In genomic region chr15:87848012-87848411, GRCh38 we compare ENCODE assay signal across 25 cellular contexts.
DNase-seq lines count a peak whose midpoint lies in the region; ATAC-seq, FAIRE-seq and TF ChIP-seq lines count a peak whose summit lies in the region.
"Had no signal": no experiment of that assay in that cellular context is flagged by ENCODE, and none has a peak within 500 bp of the region (broad histone marks: within the 10 kb centered on the region; RNA-seq: fewer than 3 reads in every experiment).

No MANE protein-coding gene starts in this region.

- in situ Hi-C loops in HepG2 (cut with HindIII; ENCODE audit: extremely low pct_ligation_motif_present, low pct_unique_long_range_greater_than_20kb) = no loop called here
- in situ Hi-C loops in K562 (cut with MboI) = no loop called here

- H3K36me3 ChIP-seq in HepG2 (replicated peaks in 1 of 2; ENCODE audit: control insufficient read depth in 1 of 2, insufficient read depth in 2 of 2, low read length in 2 of 2) = no peaks in the 10 kb centered on the region
- H3K36me3 ChIP-seq in right lobe of liver = no peaks in the 10 kb centered on the region
- no peaks in the 10 kb centered on the region for H3K36me3 ChIP-seq in K562 (ENCODE audit: control insufficient read depth, insufficient read depth, low read length)
- no peaks in the 10 kb centered on the region for H3K36me3 ChIP-seq in kidney (ENCODE audit: control insufficient read depth in 1 of 2, insufficient read depth in 2 of 2, low read length in 2 of 2)
- H3K36me3 ChIP-seq: BE2C, BLaER1 had no signal

- intact Hi-C loops in HepG2 (cut with micrococcal nuclease; ENCODE audit: unreplicated experiment) = no loop called here
- intact Hi-C loops in right lobe of liver (cut with DNase I) = no loop called here
- intact Hi-C loops in K562 (cut with micrococcal nuclease) = no loop called here
- intact Hi-C loops in kidney (cut with DNase I) = no loop called here

- H3K79me2 ChIP-seq in HepG2 (ENCODE audit: insufficient read depth, low read length) = no peaks in the 10 kb centered on the region
- H3K79me2 ChIP-seq in K562 (ENCODE audit: control insufficient read depth, insufficient read depth, low read length) = no peaks in the 10 kb centered on the region

- H3K9me3 ChIP-seq in HepG2 (ENCODE audit: low read length) = peaks cover 80% of the 10 kb centered on the region
- no peaks in the 10 kb centered on the region for H3K9me3 ChIP-seq in right lobe of liver
- H3K9me3 ChIP-seq in K562 (replicated peaks; ENCODE audit: control insufficient read depth, insufficient read depth, low read depth, low read length) = no peaks in the 10 kb centered on the region
- no peaks in the 10 kb centered on the region for H3K9me3 ChIP-seq in kidney (ENCODE audit: control insufficient read depth in 1 of 2, low read length in 2 of 2)
- H3K9me3 ChIP-seq: BE2C, BLaER1 had no signal

- 4% methylated on average over 1 of the region's 1 CpG for WGBS in HepG2 (ENCODE audit: low lambda C conversion rate)
- 26% methylated on average over 1 of the region's 1 CpG for WGBS in right lobe of liver (ENCODE audit: insufficient coverage, low coverage, low lambda C conversion rate, missing lambda C conversion rate)
- WGBS in K562 (ENCODE audit: insufficient coverage, low coverage, missing lambda C conversion rate) = 0% methylated on average over 1 of the region's 1 CpG

- H3K27ac ChIP-seq in HepG2 (ENCODE audit: extremely low read length, insufficient read depth, low read length) (no peak overlapping the region), right lobe of liver (no peak overlapping the region), K562 (ENCODE audit: extremely low read depth, low read depth, low read length) (no peak overlapping the region), kidney (ENCODE audit: low read depth in 2 of 2, low read length in 2 of 2) (no peak overlapping the region)
- H3K27ac ChIP-seq: 22Rv1, BLaER1 had no signal

- CTCF ChIA-PET in HepG2 (lab: Yijun Ruan, JAX; ENCODE audit: low intra/inter-chr PET ratio, low total read pairs) (no interaction called here), K562 (lab: Yijun Ruan, JAX; ENCODE audit: low intra/inter-chr PET ratio) (no interaction called here)

- H3K4me2 ChIP-seq in HepG2 (ENCODE audit: low read depth, low read length) (no peak overlapping the region), K562 (ENCODE audit: insufficient read depth, low read length) (no peak overlapping the region)
- H3K4me2 ChIP-seq: BLaER1 had no signal

- POLR2A ChIA-PET in HepG2 (lab: Yijun Ruan, JAX) (no interaction called here), K562 (lab: Yijun Ruan, JAX) (no interaction called here)

- BruUV-seq in HepG2 (replicated peaks; lab: Mats Ljungman, UMichigan) (no TSS peak), K562 (replicated peaks; lab: Mats Ljungman, UMichigan) (no TSS peak)

- DNase-seq in HepG2 (ENCODE audit: low spot score) (no peak), right lobe of liver (no peak), K562 (ENCODE audit: extremely low read depth in 1 of 4, low spot score in 3 of 4) (no peak), kidney (no peak), activated T-cell treated with anti-CD3 and anti-CD28 coated beads for 4 hours (no peak)
- DNase-seq: ACHN; BE2C; C1 segment of cervical spinal cord; CD4-positive, alpha-beta memory T cell; CD4-positive, CD25-positive, alpha-beta regulatory T cell; CD8-positive, alpha-beta memory T cell; COR-L47; DMS 273 treated with DMSO at 0.1 percent for 48 hours; DMS153; DMS53; DMS79; DND-41; EL; GDM1 had no signal

- H3K4me1 ChIP-seq in HepG2 (ENCODE audit: insufficient read depth, low read length) (no peaks in the 10 kb centered on the region), right lobe of liver (no peaks in the 10 kb centered on the region), K562 (replicated peaks in 1 of 2; ENCODE audit: control insufficient read depth in 2 of 2, insufficient read depth in 2 of 2, low read length in 2 of 2) (no peaks in the 10 kb centered on the region), kidney (ENCODE audit: control insufficient read depth in 1 of 2, insufficient read depth in 1 of 2, low read depth in 1 of 2, low read length in 2 of 2) (no peaks in the 10 kb centered on the region)
- H3K4me1 ChIP-seq: BLaER1 had no signal

- no peak for ATAC-seq in HepG2
- no peak for ATAC-seq in right lobe of liver
- ATAC-seq in K562 = no peak
- no peak for ATAC-seq in HG03159 (IDR thresholded peaks at IDR 0.05; ENCODE audit: unreplicated experiment)
- ATAC-seq: GM12878 had no signal

- TF ChIP-seq POLR2A in HepG2 (IDR thresholded peaks at IDR 0.05; ENCODE audit: insufficient read depth in 1 of 2, low read depth in 2 of 2, low read length in 2 of 2) = no peak
- no peak for TF ChIP-seq POLR2A in right lobe of liver (IDR thresholded peaks at IDR 0.05)
- no peak for TF ChIP-seq POLR2A in K562 (conservative IDR thresholded peaks at IDR 0.05)

- H4K20me1 ChIP-seq in HepG2 (ENCODE audit: insufficient read depth, low read length) (no peaks in the 10 kb centered on the region), K562 (replicated peaks; ENCODE audit: control insufficient read depth, insufficient read depth, low read length) (no peaks in the 10 kb centered on the region)
- H4K20me1 ChIP-seq: BLaER1 had no signal

- H3K4me3 ChIP-seq in HepG2 (replicated peaks in 1 of 3; ENCODE audit: insufficient read depth in 1 of 3, low read depth in 2 of 3, low read length in 3 of 3) (no peak overlapping the region), right lobe of liver (no peak overlapping the region), K562 (no peak overlapping the region), kidney (ENCODE audit: low read length in 2 of 2) (no peak overlapping the region)
- H3K4me3 ChIP-seq: BLaER1, GM12878 had no signal

- H3K9me1 ChIP-seq in K562 (ENCODE audit: control insufficient read depth, insufficient read depth, low read length) = peaks cover 2% of the 10 kb centered on the region

- TF ChIP-seq RAD21 in HepG2 (CRISPR knock-in tag; IDR thresholded peaks at IDR 0.05) = no peak
- TF ChIP-seq RAD21 in K562 (CRISPR knock-in tag; conservative IDR thresholded peaks at IDR 0.05 in 1 of 2, IDR thresholded peaks at IDR 0.05 in 1 of 2) = no peak

- H3K27me3 ChIP-seq in HepG2 (ENCODE audit: control insufficient read depth in 1 of 2, insufficient read depth in 2 of 2, low read length in 2 of 2) (no peaks in the 10 kb centered on the region), right lobe of liver (no peaks in the 10 kb centered on the region), K562 (ENCODE audit: control insufficient read depth in 2 of 2, insufficient read depth in 2 of 2, low read length in 2 of 2) (no peaks in the 10 kb centered on the region)
- H3K27me3 ChIP-seq: BE2C, BLaER1 had no signal

- TF ChIP-seq EP300 in HepG2 (IDR thresholded peaks at IDR 0.05; ENCODE audit: low read depth in 2 of 2, low read length in 2 of 2) = no peak
- TF ChIP-seq EP300 in HepG2 (CRISPR knock-in tag; IDR thresholded peaks at IDR 0.05; ENCODE audit: borderline replicate concordance) = no peak
- TF ChIP-seq EP300 in K562 (IDR thresholded peaks at IDR 0.05; ENCODE audit: low read length) = no peak

- no peak for FAIRE-seq in HepG2 (lab: Jason Lieb, UNC)
- no peak for FAIRE-seq in K562 (lab: Jason Lieb, UNC)
- peak; percentile 39 for FAIRE-seq in kidney (lab: Jason Lieb, UNC)
- FAIRE-seq: GM12878, GM12892, GM18507 had no signal

- H2AFZ ChIP-seq in HepG2 (ENCODE audit: low read length) = no peak overlapping the region
- H2AFZ ChIP-seq in K562 (ENCODE audit: low read depth, low read length) = no peak overlapping the region

- TF ChIP-seq CTCF in HepG2 (CRISPR knock-in tag; IDR thresholded peaks at IDR 0.05) (no peak), right lobe of liver (IDR thresholded peaks at IDR 0.05) (no peak), K562 (IDR thresholded peaks at IDR 0.05 in 2 of 3, conservative IDR thresholded peaks at IDR 0.05 in 1 of 3; ENCODE audit: insufficient read depth in 2 of 3, low read depth in 1 of 3, low read length in 3 of 3) (no peak), kidney (IDR thresholded peaks at IDR 0.05; ENCODE audit: borderline replicate concordance, extremely low read depth, insufficient read depth) (no peak)

- no peak overlapping the region for H3K9ac ChIP-seq in HepG2 (ENCODE audit: insufficient read depth, low read depth, low read length)
- no peak overlapping the region for H3K9ac ChIP-seq in K562 (ENCODE audit: insufficient read depth in 1 of 2, low read depth in 2 of 2, low read length in 2 of 2)
- H3K9ac ChIP-seq in kidney (ENCODE audit: low read length in 2 of 2) = no peak overlapping the region
- H3K9ac ChIP-seq: BLaER1 had no signal

TF ChIP-seq in HepG2, 621 proteins besides CTCF, POLR2A, EP300 and RAD21:
- peak; percentile 79 for TF ChIP-seq CEBPB (IDR thresholded peaks at IDR 0.05; ENCODE audit: borderline replicate concordance, low read depth, low read length)
- TF ChIP-seq GPN1 (CRISPR knock-in tag; IDR thresholded peaks at IDR 0.05; ENCODE audit: borderline replicate concordance) = no peak

TF ChIP-seq in K562, 482 proteins besides CTCF, POLR2A, EP300 and RAD21 (continues in another document):
- no peak for TF ChIP-seq MAFG (tag; conservative IDR thresholded peaks at IDR 0.05)
- no peak for TF ChIP-seq SMAD2 (IDR thresholded peaks at IDR 0.05; ENCODE audit: low read depth, low read length)
- no peak for TF ChIP-seq BRF2 (IDR thresholded peaks at IDR 0.05; ENCODE audit: borderline replicate concordance, insufficient read depth, insufficient read length)
- peak; percentile 88 for TF ChIP-seq CEBPB (tag; IDR thresholded peaks at IDR 0.05)
- TF ChIP-seq SPI1 (IDR thresholded peaks at IDR 0.05; ENCODE audit: borderline replicate concordance, low read depth, low read length) = no peak
- no peak for TF ChIP-seq BCOR (IDR thresholded peaks at IDR 0.05)
- no peak for TF ChIP-seq THRB (CRISPR knock-in tag; conservative IDR thresholded peaks at IDR 0.05)
- TF ChIP-seq BACH1 (tag; IDR thresholded peaks at IDR 0.05) = no peak

Comparison
In these comparisons a context has a peak if more than half of its experiments do, and no peak if none do; other contexts are left out.
1. Of the 241 proteins assayed by ChIP-seq in both HepG2 and K562: peak only in HepG2: none; only in K562: CEBPG; in both: CEBPB; in neither: 239.